In genomic region chr14:93898731-93899130, GRCh38 we compare ENCODE assay signal across 20 cellular contexts. TPM values are rescaled to one million over a fixed set of nuclear protein-coding genes. Genes with fewer than 3 reads are reported as not detected.
DNase-seq lines count a peak whose midpoint lies in the region; ATAC-seq, FAIRE-seq and TF ChIP-seq lines count a peak whose summit lies in the region.
"Had no signal": no experiment of that assay in that cellular context is flagged by ENCODE, and none has a peak within 500 bp of the region (broad histone marks: within the 10 kb centered on the region; RNA-seq: fewer than 3 reads in every experiment).

No MANE protein-coding gene starts in this region.

- no peaks in the 10 kb centered on the region for H3K9me3 Mint-ChIP-seq in stimulated activated effector memory CD8-positive, alpha-beta T cell treated with anti-CD3 and anti-CD28 coated beads, Interleukin-12 subunit alpha, Interleukin-12 subunit beta, amount 100 ng/mL, for 72 hours
- no peaks in the 10 kb centered on the region for H3K9me3 Mint-ChIP-seq in activated naive CD4-positive, alpha-beta T cell treated with anti-CD3 and anti-CD28 coated beads, Interleukin-2, amount 10 ng/mL, durations not matched to agents 7 days and 5 days
- H3K9me3 Mint-ChIP-seq: CD8-positive, alpha-beta T cell; GM23338; H9 had no signal

- no peaks in the 10 kb centered on the region for H4K20me1 ChIP-seq in BLaER1

- peaks cover 36% of the 10 kb centered on the region for H3K27me3 Mint-ChIP-seq in activated naive CD4-positive, alpha-beta T cell treated with anti-CD3 and anti-CD28 coated beads, Interleukin-2, amount 10 ng/mL, durations not matched to agents 7 days and 5 days

- DNase-seq in bronchial epithelial cell (ENCODE audit: low read depth) (no peak), NCI-H524 treated with DMSO at 0.1 percent for 48 hours (lab: John Stamatoyannopoulos, UW) (no peak)
- no peak for DNase-seq in stimulated activated effector memory CD8-positive, alpha-beta T cell treated with anti-CD3 and anti-CD28 coated beads, Interleukin-12 subunit alpha, Interleukin-12 subunit beta, amount 100 ng/mL, for 72 hours (ENCODE audit: low spot score in 2 of 2)
- no peak for DNase-seq in activated naive CD4-positive, alpha-beta T cell treated with anti-CD3 and anti-CD28 coated beads, Interleukin-2, amount 10 ng/mL, durations not matched to agents 7 days and 5 days
- DNase-seq: Caco-2; CD4-positive, CD25-positive, alpha-beta regulatory T cell; CD8-positive, alpha-beta T cell; DMS153; DND-41; H9 had no signal

- H3K27ac Mint-ChIP-seq in stimulated activated effector memory CD8-positive, alpha-beta T cell treated with anti-CD3 and anti-CD28 coated beads, Interleukin-12 subunit alpha, Interleukin-12 subunit beta, amount 100 ng/mL, for 72 hours, result no peak overlapping the region
- no peak overlapping the region for H3K27ac Mint-ChIP-seq in activated naive CD4-positive, alpha-beta T cell treated with anti-CD3 and anti-CD28 coated beads, Interleukin-2, amount 10 ng/mL, durations not matched to agents 7 days and 5 days
- H3K27ac Mint-ChIP-seq: CD4-positive, CD25-positive, alpha-beta regulatory T cell; CD8-positive, alpha-beta T cell; GM23338; H9 had no signal

- H3K9ac ChIP-seq in BLaER1, result no peak overlapping the region

- H3K4me3 Mint-ChIP-seq in stimulated activated effector memory CD8-positive, alpha-beta T cell treated with anti-CD3 and anti-CD28 coated beads, Interleukin-12 subunit alpha, Interleukin-12 subunit beta, amount 100 ng/mL, for 72 hours, result no peak overlapping the region
- no peak overlapping the region for H3K4me3 Mint-ChIP-seq in activated naive CD4-positive, alpha-beta T cell treated with anti-CD3 and anti-CD28 coated beads, Interleukin-2, amount 10 ng/mL, durations not matched to agents 7 days and 5 days
- H3K4me3 Mint-ChIP-seq: CD8-positive, alpha-beta T cell; GM23338; H9 had no signal

- peaks cover 19% of the 10 kb centered on the region for H3K4me1 ChIP-seq in BLaER1

- H3K27me3 ChIP-seq in BLaER1, result no peaks in the 10 kb centered on the region
- no peaks in the 10 kb centered on the region for H3K27me3 ChIP-seq in bronchial epithelial cell (ENCODE audit: control insufficient read depth, insufficient read depth, low read length)

- no peak for TF ChIP-seq CTCF in bronchial epithelial cell (IDR thresholded peaks at IDR 0.05; ENCODE audit: insufficient read depth, low read length, severe bottlenecking)

- H3K4me1 Mint-ChIP-seq in stimulated activated effector memory CD8-positive, alpha-beta T cell treated with anti-CD3 and anti-CD28 coated beads, Interleukin-12 subunit alpha, Interleukin-12 subunit beta, amount 100 ng/mL, for 72 hours, result no peaks in the 10 kb centered on the region
- no peaks in the 10 kb centered on the region for H3K4me1 Mint-ChIP-seq in activated naive CD4-positive, alpha-beta T cell treated with anti-CD3 and anti-CD28 coated beads, Interleukin-2, amount 10 ng/mL, durations not matched to agents 7 days and 5 days

- H3K4me2 ChIP-seq in BLaER1, result peak overlapping the region; percentile 16; the same call in 1 of the 2 replicates
- H3K4me2 ChIP-seq: GM23338 had no signal

- CTCF ChIA-PET in activated naive CD4-positive, alpha-beta T cell treated with anti-CD3 and anti-CD28 coated beads, Interleukin-2, amount 10 ng/mL, durations not matched to agents 7 days and 5 days (lab: Charles Lee), result interaction anchor here (1.2 kb wide), 1 partner anchor 9 kb away, joined by 4 read pairs; no protein-coding TSS in a partner anchor

- no peaks in the 10 kb centered on the region for H3K9me3 ChIP-seq in BLaER1
- H3K9me3 ChIP-seq: Caco-2 had no signal

- peak; percentile 47 for FAIRE-seq in bronchial epithelial cell (lab: Jason Lieb, UNC)
- FAIRE-seq: G401.6, GM12892 had no signal

- peak; percentile 3 for ATAC-seq in stimulated activated effector memory CD8-positive, alpha-beta T cell treated with anti-CD3 and anti-CD28 coated beads, Interleukin-12 subunit alpha, Interleukin-12 subunit beta, amount 100 ng/mL, for 72 hours
- no peak for ATAC-seq in GM18498 (IDR thresholded peaks at IDR 0.05; ENCODE audit: unreplicated experiment)
- ATAC-seq: CD8-positive, alpha-beta T cell; GM23338; HCT116 had no signal

- H3K36me3 Mint-ChIP-seq in stimulated activated effector memory CD8-positive, alpha-beta T cell treated with anti-CD3 and anti-CD28 coated beads, Interleukin-12 subunit alpha, Interleukin-12 subunit beta, amount 100 ng/mL, for 72 hours, result no peaks in the 10 kb centered on the region
- no peaks in the 10 kb centered on the region for H3K36me3 Mint-ChIP-seq in activated naive CD4-positive, alpha-beta T cell treated with anti-CD3 and anti-CD28 coated beads, Interleukin-2, amount 10 ng/mL, durations not matched to agents 7 days and 5 days
- H3K36me3 Mint-ChIP-seq: CD4-positive, CD25-positive, alpha-beta regulatory T cell; CD8-positive, alpha-beta T cell had no signal

- no peak overlapping the region for H3K27ac ChIP-seq in BLaER1
- H3K27ac ChIP-seq: C4-2B had no signal

- H3K4me3 ChIP-seq in BLaER1, result no peak overlapping the region
- no peak overlapping the region for H3K4me3 ChIP-seq in bronchial epithelial cell (ENCODE audit: low read depth, low read length)
- H3K4me3 ChIP-seq: GM23338 had no signal

- no peaks in the 10 kb centered on the region for H3K36me3 ChIP-seq in BLaER1
- H3K36me3 ChIP-seq in bronchial epithelial cell (ENCODE audit: control insufficient read depth, insufficient read depth, low read length), result no peaks in the 10 kb centered on the region

RNA-seq across cellular contexts. Expression of gene FAM181A, which starts 28.4 kb away (rescaled TPM):
- total RNA-seq in bronchial epithelial cell, result not detected in 2 replicates
- total RNA-seq: A172; A673; Caco-2; CD4-positive, CD25-positive, alpha-beta regulatory T cell; CD8-positive, alpha-beta T cell; GM23338; H4; H9 had no signal
